Comparison of ENCODE assay signal across 8 cellular contexts in genomic region chr20:49675368-49676151, GRCh38. TPM values are rescaled to one million over a fixed set of nuclear protein-coding genes. Genes with fewer than 3 reads are reported as not detected.
DNase-seq lines count a peak whose midpoint lies in the region; ATAC-seq, FAIRE-seq and TF ChIP-seq lines count a peak whose summit lies in the region.

No MANE protein-coding gene starts in this region.

- POLR2A ChIA-PET in HepG2 (lab: Yijun Ruan, JAX) = interaction anchor here (0.7 to 2.4 kb wide), 20 partner anchors 9 to 241 kb away, joined by 3 to 35 read pairs (median 6); partner anchors contain the start of genes SLC9A8 and SPATA2

- 3% methylated on average over 9 of the region's 9 CpGs for whole genome bisulfite sequencing in HepG2 (ENCODE audit: low lambda C conversion rate)

- peaks cover 40% of the 10 kb centered on the region for H3K36me3 Mint-ChIP-seq in Calu3 (ENCODE audit: insufficient read depth, unreplicated experiment)

- H3K4me2 ChIP-seq in HepG2 (ENCODE audit: low read depth, low read length) = peak overlapping the region; percentile 98

- TF ChIP-seq CTCF in Calu3 (IDR thresholded peaks at IDR 0.05; ENCODE audit: unreplicated experiment) (no peak), HepG2 (CRISPR knock-in tag; IDR thresholded peaks at IDR 0.05) (no peak), left ventricle myocardium inferior (IDR thresholded peaks at IDR 0.05; ENCODE audit: borderline replicate concordance) (no peak)

- TF ChIP-seq RAD21 in HepG2 (CRISPR knock-in tag; IDR thresholded peaks at IDR 0.05) = no peak; the same call in 1 of the 2 replicates

- peak overlapping the region; percentile 57 for H3K27ac Mint-ChIP-seq in Calu3 (ENCODE audit: unreplicated experiment)

- peak; percentile 62 for FAIRE-seq in HepG2 (lab: Jason Lieb, UNC)

- H3K9ac ChIP-seq in HepG2 (ENCODE audit: insufficient read depth, low read depth, low read length) = peak overlapping the region; percentile 78

- 0 out of 2 replicates have a peak, but pooled peaks cover 3% of the 10 kb centered on the region for H4K20me1 ChIP-seq in HepG2 (ENCODE audit: insufficient read depth, low read length)

- BruUV-seq in Calu3 (replicated peaks; lab: Mats Ljungman, UMichigan) = no TSS peak
- BruUV-seq in HepG2 (replicated peaks; lab: Mats Ljungman, UMichigan) = TSS peak; percentile 81

- no peak for TF ChIP-seq POLR2A in HepG2 (IDR thresholded peaks at IDR 0.05; ENCODE audit: insufficient read depth in 1 of 2, low read depth in 2 of 2, low read length in 2 of 2)

- intact Hi-C loops in Calu3 (cut with micrococcal nuclease; ENCODE audit: unreplicated experiment) = loop anchor here (2.0 to 5.0 kb wide), 5 partner anchors 15 to 63 kb away; partner anchors contain the start of gene B4GALT5
- intact Hi-C loops in HepG2 (cut with micrococcal nuclease; ENCODE audit: unreplicated experiment) = loop anchor here (1.0 to 2.0 kb wide), 2 partner anchors 15 to 64 kb away; no protein-coding TSS in a partner anchor
- intact Hi-C loops in left ventricle myocardium inferior (cut with micrococcal nuclease) = no loop called here

- peak overlapping the region; percentile 93 for H3K27ac ChIP-seq in HepG2 (ENCODE audit: extremely low read length, insufficient read depth, low read length)
- no peak overlapping the region for H3K27ac ChIP-seq in left ventricle myocardium inferior (replicated peaks)

- CTCF ChIA-PET in Calu3 (lab: Charles Lee) = interaction anchor here (0.5 to 1.8 kb wide), 18 partner anchors 10 to 171 kb away, joined by 3 to 13 read pairs (median 4); partner anchors contain the start of gene SLC9A8
- CTCF ChIA-PET in HepG2 (lab: Yijun Ruan, JAX; ENCODE audit: low intra/inter-chr PET ratio, low total read pairs) = interaction anchor here (1.7 to 2.5 kb wide), 2 partner anchors 61 to 65 kb away, joined by 3 to 14 read pairs; no protein-coding TSS in a partner anchor

- H3K9me3 ChIP-seq in HepG2 (ENCODE audit: low read length) = no peaks in the 10 kb centered on the region
- no peaks in the 10 kb centered on the region for H3K9me3 ChIP-seq in left ventricle myocardium inferior (replicated peaks)

- H3K9me3 Mint-ChIP-seq in Calu3 (ENCODE audit: low read depth, unreplicated experiment) = no peaks in the 10 kb centered on the region

- H3K4me1 Mint-ChIP-seq in Calu3 (ENCODE audit: low read depth, unreplicated experiment) = peaks cover 90% of the 10 kb centered on the region

- peaks cover 90% of the 10 kb centered on the region for H3K79me2 ChIP-seq in HepG2 (ENCODE audit: insufficient read depth, low read length)

- in situ Hi-C loops in HepG2 (cut with HindIII; ENCODE audit: extremely low pct_ligation_motif_present, low pct_unique_long_range_greater_than_20kb) = no loop called here

- H3K4me3 ChIP-seq in HepG2 (replicated peaks in 1 of 3; ENCODE audit: insufficient read depth in 1 of 3, low read depth in 2 of 3, low read length in 3 of 3) (peak overlapping the region; percentile 44 to 64 (median 48)), left ventricle myocardium inferior (no peak overlapping the region)

- H3K4me1 ChIP-seq in HepG2 (ENCODE audit: insufficient read depth, low read length) (peaks cover 100% of the 10 kb centered on the region), left ventricle myocardium inferior (peaks cover 98% of the 10 kb centered on the region)

- H3K4me3 Mint-ChIP-seq in Calu3 (ENCODE audit: low read depth, unreplicated experiment) = peak overlapping the region; percentile 55

- H3K27me3 ChIP-seq in HepG2 (ENCODE audit: control insufficient read depth in 1 of 2, insufficient read depth in 2 of 2, low read length in 2 of 2) (no peaks in the 10 kb centered on the region), left ventricle myocardium inferior (ENCODE audit: low read depth) (no peaks in the 10 kb centered on the region)

- peak; percentile 77 for DNase-seq in Calu3
- peak; percentile 75 for DNase-seq in M059J (ENCODE audit: low read depth)
- DNase-seq in HepG2 (ENCODE audit: low spot score) = peak; percentile 89
- no peak for DNase-seq in activated gamma-delta T cell (lab: John Stamatoyannopoulos, UW)
- DNase-seq in left ventricle myocardium inferior = no peak
- no peak for DNase-seq in stimulated activated naive CD4-positive, alpha-beta T cell treated with Interleukin-2 at 50 U/mL for 16 hours (lab: John Stamatoyannopoulos, UW)
- no peak for DNase-seq in activated CD4-positive, alpha-beta T cell treated with anti-CD3 and anti-CD28 coated beads, Interleukin-2, amount 50 U/mL, for 4 hours

- H3K36me3 ChIP-seq in HepG2 (replicated peaks in 1 of 2; ENCODE audit: control insufficient read depth in 1 of 2, insufficient read depth in 2 of 2, low read length in 2 of 2) (no peaks in the 10 kb centered on the region), left ventricle myocardium inferior (no peaks in the 10 kb centered on the region)

- H3K27me3 Mint-ChIP-seq in Calu3 (ENCODE audit: unreplicated experiment) = no peaks in the 10 kb centered on the region

- peak; percentile 38 for ATAC-seq in GM21723 (IDR thresholded peaks at IDR 0.05; ENCODE audit: unreplicated experiment)
- peak; percentile 76 for ATAC-seq in HepG2

- no peak overlapping the region for H2AFZ ChIP-seq in HepG2 (ENCODE audit: low read length)

- peak in 1 of 2 experiments; percentile 63; a peak in 2 of 4 replicates for TF ChIP-seq EP300 in HepG2 (IDR thresholded peaks at IDR 0.05; ENCODE audit: low read depth in 2 of 2, low read length in 2 of 2)
- TF ChIP-seq EP300 in HepG2 (CRISPR knock-in tag; IDR thresholded peaks at IDR 0.05; ENCODE audit: borderline replicate concordance) = peak; percentile 46; the same call in 1 of the 2 replicates

TF ChIP-seq in HepG2, 621 proteins besides CTCF, POLR2A, EP300 and RAD21 (continues in another document):
- TF ChIP-seq POLR2AphosphoS5 (IDR thresholded peaks at IDR 0.05; ENCODE audit: low read depth, low read length) (peak; percentile 32; the same call in 1 of the 2 replicates), JUND (CRISPR knock-in tag; IDR thresholded peaks at IDR 0.05) (no peak), CENPX (CRISPR knock-in tag; IDR thresholded peaks at IDR 0.05) (no peak), TBL1XR1 (IDR thresholded peaks at IDR 0.05; ENCODE audit: borderline replicate concordance, low read length, partially characterized antibody) (no peak), ZNF713 (CRISPR knock-in tag; IDR thresholded peaks at IDR 0.05) (no peak), ERF (CRISPR knock-in tag; IDR thresholded peaks at IDR 0.05) (no peak), ELF1 (CRISPR knock-in tag; IDR thresholded peaks at IDR 0.05) (no peak; the same call in 1 of the 2 replicates)

RNA-seq across cellular contexts. Expression of gene B4GALT5, which starts 38.1 kb away (rescaled TPM):
- total RNA-seq in Calu3 (2022) (117 and 131 TPM in 2 replicates), HepG2 (2016; rRNA removed; fragmentation: Illumina TruSeq; extraction: Trizol) (26.7 and 30.9 TPM in 2 replicates), left ventricle myocardium inferior (31.0 TPM)
- total RNA-seq in M059J (2014; rRNA removed; shearing (Covaris generic)) = 30.2 and 46.0 TPM in 2 replicates
- total RNA-seq in HepG2 (2016; cell fraction: cytosol; rRNA removed; fragmentation: Illumina TruSeq; extraction: Trizol; ENCODE audit: low read depth) = 8.0 and 8.5 TPM in 2 replicates
- 22.9 and 29.9 TPM in 2 replicates for total RNA-seq in HepG2 (2016; cell fraction: insoluble cytoplasmic fraction; rRNA removed; fragmentation: Illumina TruSeq; extraction: Trizol)
- 33.9 and 36.1 TPM in 2 replicates for total RNA-seq in HepG2 (2016; cell fraction: membrane; rRNA removed; fragmentation: Illumina TruSeq; extraction: Trizol)
- total RNA-seq in HepG2 (2016; cell fraction: nucleus; rRNA removed; fragmentation: Illumina TruSeq; extraction: Trizol) = 27.2 and 29.5 TPM in 2 replicates
- polyA plus RNA-seq in HepG2 (2011; rRNA removed) = 27.3 and 29.3 TPM in 2 replicates
- 18.3 and 27.5 TPM in 2 replicates for polyA plus RNA-seq in HepG2 (2011; cell fraction: cytosol; rRNA removed)
- polyA plus RNA-seq in HepG2 (2011; cell fraction: nucleus; rRNA removed) = 11.9 and 15.8 TPM in 2 replicates
- polyA plus RNA-seq in HepG2 (2012) = 18.1 and 19.7 TPM in 2 replicates
- polyA plus RNA-seq in HepG2 (2016; cell fraction: cytosol; fragmentation: Illumina TruSeq; extraction: Trizol; ENCODE audit: low read depth) = 5.4 and 5.7 TPM in 2 replicates
- 22.6 and 24.2 TPM in 2 replicates for polyA plus RNA-seq in HepG2 (2016; cell fraction: insoluble cytoplasmic fraction; fragmentation: Illumina TruSeq; extraction: Trizol; ENCODE audit: low read depth)
- 22.9 and 23.5 TPM in 2 replicates for polyA plus RNA-seq in HepG2 (2016; cell fraction: membrane; fragmentation: Illumina TruSeq; extraction: Trizol; ENCODE audit: low read depth)
- polyA plus RNA-seq in HepG2 (2016; cell fraction: nucleus; fragmentation: Illumina TruSeq; extraction: Trizol; ENCODE audit: insufficient read depth, low read depth) = 42.1 and 46.2 TPM in 2 replicates
- polyA minus RNA-seq in HepG2 (2011; rRNA and poly(A)+ RNA removed; ENCODE audit: low replicate concordance) = 38.2 and 60.8 TPM in 2 replicates
- 22.1 and 24.1 TPM in 2 replicates for polyA minus RNA-seq in HepG2 (2011; cell fraction: cytosol; rRNA and poly(A)+ RNA removed)
- polyA minus RNA-seq in HepG2 (2011; cell fraction: nucleus; rRNA and poly(A)+ RNA removed) = 13.5 and 18.5 TPM in 2 replicates

Comparison
In these comparisons a context has a peak if more than half of its experiments do, and no peak if none do; other contexts are left out.
1. DNase-seq: peak in Calu3 (single experiment), M059J (single experiment) and HepG2 (single experiment); none in activated gamma-delta T cell (single experiment), left ventricle myocardium inferior (single experiment), stimulated activated naive CD4-positive, alpha-beta T cell treated with Interleukin-2 at 50 U/mL for 16 hours (single experiment) and activated CD4-positive, alpha-beta T cell treated with anti-CD3 and anti-CD28 coated beads, Interleukin-2, amount 50 U/mL, for 4 hours (0 of 2).